In genomic region chr12:54526800-54527630, GRCh38 we compare ENCODE assay signal across 8 cellular contexts. TPM values are rescaled to one million over a fixed set of nuclear protein-coding genes. Genes with fewer than 3 reads are reported as not detected.
DNase-seq lines count a peak whose midpoint lies in the region; ATAC-seq, FAIRE-seq and TF ChIP-seq lines count a peak whose summit lies in the region.

No MANE protein-coding gene starts in this region.

- in situ Hi-C loops in GM13977 (cut with MboI; ENCODE audit: low pct_unique_long_range_greater_than_20kb, low sequenced_read_pairs, unreplicated experiment), result no loop called here
- in situ Hi-C loops in HepG2 (cut with HindIII; ENCODE audit: extremely low pct_ligation_motif_present, low pct_unique_long_range_greater_than_20kb), result no loop called here

- H3K9me3 ChIP-seq in body of pancreas (no peaks in the 10 kb centered on the region), HepG2 (ENCODE audit: low read length) (no peaks in the 10 kb centered on the region)

- intact Hi-C loops in body of pancreas (cut with DNase I) (no loop called here), HepG2 (cut with micrococcal nuclease; ENCODE audit: unreplicated experiment) (no loop called here)

- no peak overlapping the region for H3K9ac ChIP-seq in HepG2 (ENCODE audit: insufficient read depth, low read depth, low read length)

- no peak overlapping the region for H2AFZ ChIP-seq in HepG2 (ENCODE audit: low read length)

- no peaks in the 10 kb centered on the region for H3K4me1 Mint-ChIP-seq in stimulated activated naive CD8-positive, alpha-beta T cell treated with anti-CD3 and anti-CD28 coated beads, Interleukin-15, amount 100 ng/mL, for 72 hours

- no peak for FAIRE-seq in HepG2 (lab: Jason Lieb, UNC)

- no TSS peak for BruUV-seq in HepG2 (replicated peaks; lab: Mats Ljungman, UMichigan)

- H3K4me1 ChIP-seq in body of pancreas (no peaks in the 10 kb centered on the region), HepG2 (ENCODE audit: insufficient read depth, low read length) (no peaks in the 10 kb centered on the region)

- no peak overlapping the region for H3K4me3 Mint-ChIP-seq in stimulated activated naive CD8-positive, alpha-beta T cell treated with anti-CD3 and anti-CD28 coated beads, Interleukin-15, amount 100 ng/mL, for 72 hours

- DNase-seq in AG10803 (ENCODE audit: low read depth) (peak; percentile 14), GM13977 (ENCODE audit: low spot score) (no peak), RPMI8226 (peak; percentile 35), body of pancreas (peak in 3 of 4 donors; percentile 15 to 41 (median 22)), HepG2 (ENCODE audit: low spot score) (peak; percentile 23), amniotic stem cell (lab: John Stamatoyannopoulos, UW) (no peak)
- DNase-seq in stimulated activated naive CD8-positive, alpha-beta T cell treated with anti-CD3 and anti-CD28 coated beads, Interleukin-15, amount 100 ng/mL, for 72 hours, result peak; percentile 22 to 30
- no peak for DNase-seq in effector CD8-positive, alpha-beta T cell (lab: John Stamatoyannopoulos, UW)

- no peaks in the 10 kb centered on the region for H3K36me3 ChIP-seq in body of pancreas (replicated peaks in 1 of 2; ENCODE audit: insufficient read depth in 1 of 2, low read depth in 2 of 2)
- no peaks in the 10 kb centered on the region for H3K36me3 ChIP-seq in HepG2 (replicated peaks in 1 of 2; ENCODE audit: control insufficient read depth in 1 of 2, insufficient read depth in 2 of 2, low read length in 2 of 2)

- no peak for TF ChIP-seq RAD21 in HepG2 (CRISPR knock-in tag; IDR thresholded peaks at IDR 0.05)

- CTCF ChIA-PET in HepG2 (lab: Yijun Ruan, JAX; ENCODE audit: low intra/inter-chr PET ratio, low total read pairs), result no interaction called here

- no peaks in the 10 kb centered on the region for H3K9me3 Mint-ChIP-seq in stimulated activated naive CD8-positive, alpha-beta T cell treated with anti-CD3 and anti-CD28 coated beads, Interleukin-15, amount 100 ng/mL, for 72 hours

- WGBS in body of pancreas, 2 donors, result 31 to 42% methylated on average over 9 of the region's 9 CpGs
- WGBS in HepG2 (ENCODE audit: low lambda C conversion rate), result 12% methylated on average over 9 of the region's 9 CpGs

- H3K4me3 ChIP-seq in AG10803 (ENCODE audit: low read length) (no peak overlapping the region), body of pancreas (no peak overlapping the region), HepG2 (replicated peaks in 1 of 3; ENCODE audit: insufficient read depth in 1 of 3, low read depth in 2 of 3, low read length in 3 of 3) (no peak overlapping the region)

- POLR2A ChIA-PET in HepG2 (lab: Yijun Ruan, JAX), result no interaction called here

- no peak overlapping the region for H3K27ac ChIP-seq in body of pancreas
- no peak overlapping the region for H3K27ac ChIP-seq in HepG2 (ENCODE audit: extremely low read length, insufficient read depth, low read length)

- TF ChIP-seq EP300 in HepG2 (IDR thresholded peaks at IDR 0.05; ENCODE audit: low read depth in 2 of 2, low read length in 2 of 2) (no peak), HepG2 (CRISPR knock-in tag; IDR thresholded peaks at IDR 0.05; ENCODE audit: borderline replicate concordance) (no peak)

- no peak overlapping the region for H3K4me2 ChIP-seq in HepG2 (ENCODE audit: low read depth, low read length)

- H4K20me1 ChIP-seq in HepG2 (ENCODE audit: insufficient read depth, low read length), result no peaks in the 10 kb centered on the region

- no peak for ATAC-seq in body of pancreas
- ATAC-seq in HepG2, result peak; percentile 53; the same call in 1 of the 3 replicates
- no peak for ATAC-seq in stimulated activated naive CD8-positive, alpha-beta T cell treated with anti-CD3 and anti-CD28 coated beads, Interleukin-15, amount 100 ng/mL, for 72 hours

- peak overlapping the region in 1 of 2 donors; percentile 49 for H3K27ac Mint-ChIP-seq in stimulated activated naive CD8-positive, alpha-beta T cell treated with anti-CD3 and anti-CD28 coated beads, Interleukin-15, amount 100 ng/mL, for 72 hours

- H3K27me3 ChIP-seq in body of pancreas (no peaks in the 10 kb centered on the region), HepG2 (ENCODE audit: control insufficient read depth in 1 of 2, insufficient read depth in 2 of 2, low read length in 2 of 2) (peaks cover 0 to 32% of the 10 kb centered on the region in 2 experiments; a peak in 4 of 5 replicates)

- no peak for TF ChIP-seq POLR2A in body of pancreas (IDR thresholded peaks at IDR 0.05)
- TF ChIP-seq POLR2A in HepG2 (IDR thresholded peaks at IDR 0.05; ENCODE audit: insufficient read depth in 1 of 2, low read depth in 2 of 2, low read length in 2 of 2), result no peak

- peak; percentile 54 for TF ChIP-seq CTCF in AG10803 (conservative IDR thresholded peaks at IDR 0.05; ENCODE audit: low read length)
- TF ChIP-seq CTCF in GM13977 (IDR thresholded peaks at IDR 0.05; ENCODE audit: extremely low read depth, insufficient read depth, missing control alignments), result peak; percentile 69
- TF ChIP-seq CTCF in body of pancreas (IDR thresholded peaks at IDR 0.05), result peak in 5 of 7 experiments; percentile 7 to 37 (median 22)
- peak; percentile 63 for TF ChIP-seq CTCF in HepG2 (CRISPR knock-in tag; IDR thresholded peaks at IDR 0.05)

- H3K27me3 Mint-ChIP-seq in stimulated activated naive CD8-positive, alpha-beta T cell treated with anti-CD3 and anti-CD28 coated beads, Interleukin-15, amount 100 ng/mL, for 72 hours, result no peaks in the 10 kb centered on the region

- no peaks in the 10 kb centered on the region for H3K79me2 ChIP-seq in HepG2 (ENCODE audit: insufficient read depth, low read length)

RNA-seq across cellular contexts. Expression of gene PDE1B, which starts 22.4 kb away (rescaled TPM):
- 1 to 10 TPM; 1.8 to 6.6 TPM for total RNA-seq in body of pancreas
- not detected in 2 replicates for total RNA-seq in HepG2 (2016; rRNA removed; fragmentation: Illumina TruSeq; extraction: Trizol)
- total RNA-seq in HepG2 (2016; cell fraction: cytosol; rRNA removed; fragmentation: Illumina TruSeq; extraction: Trizol; ENCODE audit: low read depth), result not detected in 2 replicates
- not detected in 2 replicates for total RNA-seq in HepG2 (2016; cell fraction: insoluble cytoplasmic fraction; rRNA removed; fragmentation: Illumina TruSeq; extraction: Trizol)
- not detected in 2 replicates for total RNA-seq in HepG2 (2016; cell fraction: membrane; rRNA removed; fragmentation: Illumina TruSeq; extraction: Trizol)
- not detected in 2 replicates for total RNA-seq in HepG2 (2016; cell fraction: nucleus; rRNA removed; fragmentation: Illumina TruSeq; extraction: Trizol)
- not detected in 2 replicates for polyA plus RNA-seq in HepG2 (2011; rRNA removed)
- not detected in 2 replicates for polyA plus RNA-seq in HepG2 (2011; cell fraction: cytosol; rRNA removed)
- not detected in 2 replicates for polyA plus RNA-seq in HepG2 (2011; cell fraction: nucleus; rRNA removed)
- not detected in 2 replicates for polyA plus RNA-seq in HepG2 (2012)
- not detected in 2 replicates for polyA plus RNA-seq in HepG2 (2016; cell fraction: cytosol; fragmentation: Illumina TruSeq; extraction: Trizol; ENCODE audit: low read depth)
- polyA plus RNA-seq in HepG2 (2016; cell fraction: insoluble cytoplasmic fraction; fragmentation: Illumina TruSeq; extraction: Trizol; ENCODE audit: low read depth), result not detected in 2 replicates
- polyA plus RNA-seq in HepG2 (2016; cell fraction: membrane; fragmentation: Illumina TruSeq; extraction: Trizol; ENCODE audit: low read depth), result not detected in 2 replicates
- not detected in 2 replicates for polyA plus RNA-seq in HepG2 (2016; cell fraction: nucleus; fragmentation: Illumina TruSeq; extraction: Trizol; ENCODE audit: insufficient read depth, low read depth)
- not detected in 2 replicates for polyA minus RNA-seq in HepG2 (2011; rRNA and poly(A)+ RNA removed; ENCODE audit: low replicate concordance)
- not detected in 2 replicates for polyA minus RNA-seq in HepG2 (2011; cell fraction: cytosol; rRNA and poly(A)+ RNA removed)
- not detected in 2 replicates for polyA minus RNA-seq in HepG2 (2011; cell fraction: nucleus; rRNA and poly(A)+ RNA removed)

RNA-seq across cellular contexts. Expression of gene NCKAP1L, which starts 29.5 kb away (rescaled TPM):
- total RNA-seq in body of pancreas (1 to 10 TPM; 1.6 to 2.9 TPM), HepG2 (2016; rRNA removed; fragmentation: Illumina TruSeq; extraction: Trizol) (not detected in 2 replicates)
- total RNA-seq in HepG2 (2016; cell fraction: cytosol; rRNA removed; fragmentation: Illumina TruSeq; extraction: Trizol; ENCODE audit: low read depth), result not detected in 2 replicates
- total RNA-seq in HepG2 (2016; cell fraction: insoluble cytoplasmic fraction; rRNA removed; fragmentation: Illumina TruSeq; extraction: Trizol), result not detected in 2 replicates
- not detected in 2 replicates for total RNA-seq in HepG2 (2016; cell fraction: membrane; rRNA removed; fragmentation: Illumina TruSeq; extraction: Trizol)
- not detected in 2 replicates for total RNA-seq in HepG2 (2016; cell fraction: nucleus; rRNA removed; fragmentation: Illumina TruSeq; extraction: Trizol)
- not detected in 2 replicates for polyA plus RNA-seq in HepG2 (2011; rRNA removed)
- 0.01 and 0.08 TPM in 2 replicates for polyA plus RNA-seq in HepG2 (2011; cell fraction: cytosol; rRNA removed)
- 0.11 and 0.14 TPM in 2 replicates for polyA plus RNA-seq in HepG2 (2011; cell fraction: nucleus; rRNA removed)
- not detected in 2 replicates for polyA plus RNA-seq in HepG2 (2012)
- polyA plus RNA-seq in HepG2 (2016; cell fraction: cytosol; fragmentation: Illumina TruSeq; extraction: Trizol; ENCODE audit: low read depth), result not detected in 2 replicates
- polyA plus RNA-seq in HepG2 (2016; cell fraction: insoluble cytoplasmic fraction; fragmentation: Illumina TruSeq; extraction: Trizol; ENCODE audit: low read depth), result not detected in 2 replicates
- polyA plus RNA-seq in HepG2 (2016; cell fraction: membrane; fragmentation: Illumina TruSeq; extraction: Trizol; ENCODE audit: low read depth), result not detected in 2 replicates
- not detected in 2 replicates for polyA plus RNA-seq in HepG2 (2016; cell fraction: nucleus; fragmentation: Illumina TruSeq; extraction: Trizol; ENCODE audit: insufficient read depth, low read depth)
- 0.08 and 0.26 TPM in 2 replicates for polyA minus RNA-seq in HepG2 (2011; rRNA and poly(A)+ RNA removed; ENCODE audit: low replicate concordance)
- not detected in 2 replicates for polyA minus RNA-seq in HepG2 (2011; cell fraction: cytosol; rRNA and poly(A)+ RNA removed)
- polyA minus RNA-seq in HepG2 (2011; cell fraction: nucleus; rRNA and poly(A)+ RNA removed), result not detected in 2 replicates

RNA-seq across cellular contexts. Expression of gene GTSF1, which starts 53.6 kb away (rescaled TPM):
- total RNA-seq in body of pancreas, result not detected
- not detected in 2 replicates for total RNA-seq in HepG2 (2016; rRNA removed; fragmentation: Illumina TruSeq; extraction: Trizol)
- total RNA-seq in HepG2 (2016; cell fraction: cytosol; rRNA removed; fragmentation: Illumina TruSeq; extraction: Trizol; ENCODE audit: low read depth), result not detected in 2 replicates
- not detected in 2 replicates for total RNA-seq in HepG2 (2016; cell fraction: insoluble cytoplasmic fraction; rRNA removed; fragmentation: Illumina TruSeq; extraction: Trizol)
- not detected in 2 replicates for total RNA-seq in HepG2 (2016; cell fraction: membrane; rRNA removed; fragmentation: Illumina TruSeq; extraction: Trizol)
- total RNA-seq in HepG2 (2016; cell fraction: nucleus; rRNA removed; fragmentation: Illumina TruSeq; extraction: Trizol), result not detected in 2 replicates
- not detected in 2 replicates for polyA plus RNA-seq in HepG2 (2011; rRNA removed)
- polyA plus RNA-seq in HepG2 (2011; cell fraction: cytosol; rRNA removed), result not detected in 2 replicates
- polyA plus RNA-seq in HepG2 (2011; cell fraction: nucleus; rRNA removed), result not detected in 2 replicates
- polyA plus RNA-seq in HepG2 (2012), result not detected in 2 replicates
- not detected in 2 replicates for polyA plus RNA-seq in HepG2 (2016; cell fraction: cytosol; fragmentation: Illumina TruSeq; extraction: Trizol; ENCODE audit: low read depth)
- not detected in 2 replicates for polyA plus RNA-seq in HepG2 (2016; cell fraction: insoluble cytoplasmic fraction; fragmentation: Illumina TruSeq; extraction: Trizol; ENCODE audit: low read depth)
- polyA plus RNA-seq in HepG2 (2016; cell fraction: membrane; fragmentation: Illumina TruSeq; extraction: Trizol; ENCODE audit: low read depth), result not detected in 2 replicates
- not detected in 2 replicates for polyA plus RNA-seq in HepG2 (2016; cell fraction: nucleus; fragmentation: Illumina TruSeq; extraction: Trizol; ENCODE audit: insufficient read depth, low read depth)
- polyA minus RNA-seq in HepG2 (2011; rRNA and poly(A)+ RNA removed; ENCODE audit: low replicate concordance), result 0.21 TPM in 1 of 2 replicates, not detected in the other
- polyA minus RNA-seq in HepG2 (2011; cell fraction: cytosol; rRNA and poly(A)+ RNA removed), result not detected in 2 replicates
- not detected in 2 replicates for polyA minus RNA-seq in HepG2 (2011; cell fraction: nucleus; rRNA and poly(A)+ RNA removed)

Comparison
In these comparisons a context has a peak if more than half of its experiments do, and no peak if none do; other contexts are left out.
1. DNase-seq: peak in AG10803 (single experiment), RPMI8226 (single experiment), body of pancreas (3 of 4), HepG2 (single experiment) and stimulated activated naive CD8-positive, alpha-beta T cell treated with anti-CD3 and anti-CD28 coated beads, Interleukin-15, amount 100 ng/mL, for 72 hours (2 of 2); none in GM13977 (single experiment), amniotic stem cell (single experiment) and effector CD8-positive, alpha-beta T cell (single experiment).
2. Peak in every context shown above with its lines, with median percentiles within 50 percentile points of each other: CTCF ChIP-seq.